1 cellular context compared by ENCODE assay signal in the genomic region with DNA sequence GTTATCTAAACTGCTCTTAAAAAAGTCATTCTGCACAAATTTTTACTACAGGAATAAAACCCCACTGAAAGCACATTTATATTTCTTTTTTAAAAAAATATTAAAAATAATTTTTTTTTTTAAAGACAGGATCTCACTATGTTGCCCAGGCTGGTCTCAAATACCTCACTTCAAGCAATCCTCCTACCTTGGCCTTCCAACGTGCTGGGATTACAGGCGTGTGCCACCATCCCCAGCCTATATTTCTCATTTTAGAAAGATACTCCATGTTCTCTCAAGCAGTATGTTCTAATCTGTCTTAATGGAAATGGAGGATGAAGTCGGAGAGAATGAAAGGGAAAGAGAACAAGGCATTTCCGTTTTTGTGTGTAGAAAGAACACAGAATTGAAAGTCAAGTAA.
TF ChIP-seq lines count a peak whose summit lies in the region.

No MANE protein-coding gene starts in this region.

TF ChIP-seq in K562, 482 proteins besides CTCF, POLR2A, EP300 and RAD21:
- TF ChIP-seq ZNF121 (CRISPR knock-in tag; conservative IDR thresholded peaks at IDR 0.05) (peak; percentile 93), JUN (IDR thresholded peaks at IDR 0.05; ENCODE audit: borderline replicate concordance, low read depth, low read length) (no peak), JUN (CRISPR knock-in tag; IDR thresholded peaks at IDR 0.05; ENCODE audit: borderline replicate concordance) (no peak), MNT (conservative IDR thresholded peaks at IDR 0.05) (0 out of 4 replicates have a peak, but pooled peaks of 1 of the 2 experiments have one; percentile 17)
